In the genomic region with DNA sequence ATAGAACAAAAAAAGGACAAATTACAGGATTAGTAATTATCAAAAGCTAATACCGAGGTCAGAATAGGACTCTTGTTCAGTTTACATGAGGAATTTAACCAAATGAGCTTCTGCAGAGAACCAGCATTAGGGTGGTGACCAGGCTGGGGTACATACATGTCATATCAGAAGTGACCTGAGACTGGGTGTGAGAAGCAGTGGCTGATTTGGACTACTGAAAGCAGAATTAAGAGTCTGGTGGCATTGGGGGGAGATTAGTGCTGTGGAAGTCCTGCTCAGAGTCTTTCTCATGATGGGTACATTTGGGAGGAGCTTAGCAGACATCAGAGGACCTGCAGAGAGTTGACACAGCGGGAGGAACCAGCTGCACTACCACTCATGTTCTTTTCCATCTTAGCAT, we compare ENCODE assay signal across 19 cellular contexts. TPM values are rescaled to one million over a fixed set of nuclear protein-coding genes. Genes with fewer than 3 reads are reported as not detected.
A peak's percentile ranks its signal among the peaks of the same experiment; 100 is the strongest.
DNase-seq lines count a peak whose midpoint lies in the region; ATAC-seq and TF ChIP-seq lines count a peak whose summit lies in the region.
"Had no signal": no experiment of that assay in that cellular context is flagged by ENCODE, and none has a peak within 500 bp of the region (broad histone marks: within the 10 kb centered on the region; RNA-seq: fewer than 3 reads in every experiment).

No MANE protein-coding gene starts in this region.

- H3K9me3 Mint-ChIP-seq in CD4-positive, alpha-beta T cell = no peaks in the 10 kb centered on the region
- H3K9me3 Mint-ChIP-seq in activated B cell treated with CpG ODN at 0.5 μM for 24 hours = no peaks in the 10 kb centered on the region
- H3K9me3 Mint-ChIP-seq: natural killer cell had no signal

- H3K9me2 ChIP-seq in HCT116 (ENCODE audit: insufficient read depth) = no peaks in the 10 kb centered on the region

- H3K4me1 Mint-ChIP-seq in CD4-positive, alpha-beta T cell (ENCODE audit: low read depth) = peaks cover 59% of the 10 kb centered on the region
- H3K4me1 Mint-ChIP-seq in activated B cell treated with CpG ODN at 0.5 μM for 24 hours = peaks cover 76% of the 10 kb centered on the region

- POLR2A ChIA-PET in CD4-positive, alpha-beta T cell (lab: Charles Lee) = no interaction called here
- POLR2A ChIA-PET in HCT116 (lab: Charles Lee) (no interaction called here), activated B cell treated with CpG ODN at 0.5 μM for 24 hours (lab: Charles Lee) (interaction anchor here (1.7 kb wide), 1 partner anchor 9 kb away, joined by 5 read pairs; no protein-coding TSS in a partner anchor)

- no peak for DNase-seq in CD4-positive, alpha-beta T cell
- no peak for DNase-seq in HCT116 (ENCODE audit: low read depth, low spot score)
- no peak for DNase-seq in activated B cell treated with CpG ODN at 0.5 μM for 24 hours
- no peak for DNase-seq in NCI-H774 (lab: John Stamatoyannopoulos, UW)
- DNase-seq in amygdala (lab: John Stamatoyannopoulos, UW) = no peak
- DNase-seq in Kasumi-1 (lab: John Stamatoyannopoulos, UW) = no peak
- DNase-seq: cortex of kidney; esophagus squamous epithelium; hypothalamus; left ventricle myocardium superior; natural killer cell; NCI-H1092; NCI-H510A; retina; stimulated activated CD4-positive, alpha-beta T cell treated with anti-CD3 and anti-CD28 coated beads, Interleukin-4, amount 100 ng/mL, for 1 hour; stimulated activated naive CD4-positive, alpha-beta T cell treated with Interleukin-2 at 50 U/mL for 16 hours had no signal

- no peaks in the 10 kb centered on the region for H3K27me3 ChIP-seq in CD4-positive, alpha-beta T cell (ENCODE audit: control insufficient read depth, insufficient read depth, low read length)
- no peaks in the 10 kb centered on the region for H3K27me3 ChIP-seq in HCT116 (ENCODE audit: insufficient read depth, low read length)
- H3K27me3 ChIP-seq: esophagus squamous epithelium had no signal

- no peak for TF ChIP-seq CTCF in CD4-positive, alpha-beta T cell (IDR thresholded peaks at IDR 0.05)
- TF ChIP-seq CTCF in HCT116 (IDR thresholded peaks at IDR 0.05 in 2 of 3, conservative IDR thresholded peaks at IDR 0.05 in 1 of 3; ENCODE audit: borderline replicate concordance in 1 of 3, insufficient read depth in 1 of 3, low read depth in 2 of 3, low read length in 2 of 3) (no peak), activated B cell treated with CpG ODN at 0.5 μM for 24 hours (IDR thresholded peaks at IDR 0.05) (no peak)

- peaks cover 33% of the 10 kb centered on the region for H3K36me3 Mint-ChIP-seq in CD4-positive, alpha-beta T cell (ENCODE audit: low read depth)
- H3K36me3 Mint-ChIP-seq in activated B cell treated with CpG ODN at 0.5 μM for 24 hours (ENCODE audit: low read depth) = peaks cover 49% of the 10 kb centered on the region
- H3K36me3 Mint-ChIP-seq: natural killer cell had no signal

- CTCF ChIA-PET in CD4-positive, alpha-beta T cell (lab: Charles Lee) = no interaction called here
- CTCF ChIA-PET in HCT116 (lab: Charles Lee) (no interaction called here), activated B cell treated with CpG ODN at 0.5 μM for 24 hours (lab: Charles Lee) (no interaction called here)

- H3K27me3 Mint-ChIP-seq in CD4-positive, alpha-beta T cell = no peaks in the 10 kb centered on the region
- H3K27me3 Mint-ChIP-seq in activated B cell treated with CpG ODN at 0.5 μM for 24 hours = no peaks in the 10 kb centered on the region

- no peak for TF ChIP-seq POLR2A in HCT116 (IDR thresholded peaks at IDR 0.05; ENCODE audit: borderline replicate concordance, extremely low read depth, insufficient read depth, insufficient read length)

- H3K9me3 ChIP-seq in CD4-positive, alpha-beta T cell (ENCODE audit: control insufficient read depth, low read length) = no peaks in the 10 kb centered on the region
- no peaks in the 10 kb centered on the region for H3K9me3 ChIP-seq in HCT116 (ENCODE audit: control insufficient read depth in 1 of 2, insufficient read depth in 1 of 2, low read depth in 1 of 2, low read length in 2 of 2)
- H3K9me3 ChIP-seq: esophagus squamous epithelium had no signal

- H3K9ac ChIP-seq in HCT116 (ENCODE audit: low read length) = no peak overlapping the region

- BruUV-seq in HCT116 (replicated peaks; lab: Mats Ljungman, UMichigan) = no TSS peak

- no peak for TF ChIP-seq RAD21 in HCT116 (IDR thresholded peaks at IDR 0.05; ENCODE audit: low read depth)

- H3K4me2 ChIP-seq in HCT116 (ENCODE audit: low read length) = peak overlapping the region; percentile 45

- no peak for ATAC-seq in CD4-positive, alpha-beta T cell (ENCODE audit: poor library complexity)
- ATAC-seq in GM18858 (IDR thresholded peaks at IDR 0.05; ENCODE audit: unreplicated experiment) (peak; percentile 66), HCT116 (no peak), activated B cell treated with CpG ODN at 0.5 μM for 24 hours (ENCODE audit: low read depth) (no peak), HG03571 (IDR thresholded peaks at IDR 0.05; ENCODE audit: unreplicated experiment) (no peak)
- ATAC-seq: left ventricle myocardium superior, natural killer cell had no signal

- no peak overlapping the region for H3K4me3 ChIP-seq in HCT116 (replicated peaks in 1 of 2; ENCODE audit: low read depth in 1 of 2, low read length in 2 of 2)
- H3K4me3 ChIP-seq: esophagus squamous epithelium had no signal

- H3K36me3 ChIP-seq in HCT116 (ENCODE audit: control insufficient read depth in 1 of 2, insufficient read depth in 2 of 2, low read length in 2 of 2) = no peaks in the 10 kb centered on the region

- H3K79me2 ChIP-seq in HCT116 (ENCODE audit: insufficient read depth, low read length) = peaks cover 84% of the 10 kb centered on the region

- no peaks in the 10 kb centered on the region; the same call in 1 of the 2 replicates for H4K20me1 ChIP-seq in HCT116 (ENCODE audit: insufficient read depth)

- intact Hi-C loops in CD4-positive, alpha-beta T cell (cut with DNase I, micrococcal nuclease) = no loop called here
- intact Hi-C loops in HCT116 (cut with micrococcal nuclease) (no loop called here), activated B cell treated with CpG ODN at 0.5 μM for 24 hours (cut with micrococcal nuclease) (loop anchor here (1.0 kb wide), 1 partner anchor 8 kb away; no protein-coding TSS in a partner anchor)

- RAD21 ChIA-PET in HCT116 (lab: Charles Lee; ENCODE audit: low non-redundant PET in 1 of 2, low total read pairs in 2 of 2, uncharacterized antibody in 2 of 2, unreplicated experiment in 2 of 2) = no interaction called here

- H3K27ac ChIP-seq in CD4-positive, alpha-beta T cell (ENCODE audit: low read depth, low read length) = no peak overlapping the region
- no peak overlapping the region for H3K27ac ChIP-seq in HCT116 (ENCODE audit: low read depth, low read length)
- H3K27ac ChIP-seq: esophagus squamous epithelium, RWPE1 had no signal

- H3K27ac Mint-ChIP-seq in CD4-positive, alpha-beta T cell = peak overlapping the region; percentile 40
- peak overlapping the region; percentile 78 for H3K27ac Mint-ChIP-seq in activated B cell treated with CpG ODN at 0.5 μM for 24 hours
- H3K27ac Mint-ChIP-seq: natural killer cell had no signal

- H2AFZ ChIP-seq in HCT116 (ENCODE audit: low read depth, low read length, poor library complexity, severe bottlenecking) = no peak overlapping the region

- peak overlapping the region; percentile 26 for H3K4me3 Mint-ChIP-seq in CD4-positive, alpha-beta T cell
- peak overlapping the region; percentile 21 for H3K4me3 Mint-ChIP-seq in activated B cell treated with CpG ODN at 0.5 μM for 24 hours
- H3K4me3 Mint-ChIP-seq: natural killer cell had no signal

- H3K4me1 ChIP-seq in HCT116 (ENCODE audit: control insufficient read depth in 1 of 2, insufficient read depth in 2 of 2, low read length in 2 of 2) = peaks cover 33 to 59% of the 10 kb centered on the region in 2 experiments

TF ChIP-seq in HCT116, 20 proteins besides CTCF, POLR2A, EP300 and RAD21 (continues in another document):
- TF ChIP-seq YY1 (IDR thresholded peaks at IDR 0.05; ENCODE audit: extremely low read depth, insufficient replicate concordance, low read depth, low read length) (no peak), SRF (IDR thresholded peaks at IDR 0.05; ENCODE audit: low read depth) (no peak), ELF1 (IDR thresholded peaks at IDR 0.05; ENCODE audit: borderline replicate concordance, low read depth) (no peak), CBX3 (IDR thresholded peaks at IDR 0.05; ENCODE audit: low read depth) (no peak), CEBPB (IDR thresholded peaks at IDR 0.05; ENCODE audit: low read depth) (no peak), ZFX (IDR thresholded peaks at IDR 0.05) (no peak), EZH2 (IDR thresholded peaks at IDR 0.05) (no peak), FOSL1 (IDR thresholded peaks at IDR 0.05; ENCODE audit: low read depth) (no peak), TCF7L2 (IDR thresholded peaks at IDR 0.05; ENCODE audit: borderline replicate concordance, extremely low read depth, insufficient read depth, insufficient read length) (no peak), SIN3A (IDR thresholded peaks at IDR 0.05; ENCODE audit: low read depth) (no peak), POLR2AphosphoS5 (IDR thresholded peaks at IDR 0.05; ENCODE audit: low read depth, low read length) (no peak), ZBTB33 (IDR thresholded peaks at IDR 0.05; ENCODE audit: extremely low read depth, insufficient replicate concordance, low read length) (no peak), EGR1 (IDR thresholded peaks at IDR 0.05; ENCODE audit: low read depth) (no peak), EZH2phosphoT487 (IDR thresholded peaks at IDR 0.05; ENCODE audit: borderline replicate concordance) (no peak)
- TF ChIP-seq, protein P1, sequence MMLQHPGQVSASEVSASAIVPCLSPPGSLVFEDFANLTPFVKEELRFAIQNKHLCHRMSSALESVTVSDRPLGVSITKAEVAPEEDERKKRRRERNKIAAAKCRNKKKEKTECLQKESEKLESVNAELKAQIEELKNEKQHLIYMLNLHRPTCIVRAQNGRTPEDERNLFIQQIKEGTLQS (IDR thresholded peaks at IDR 0.05) = no peak

RNA-seq across cellular contexts. Expression of gene TRAF3, which starts 21.7 kb away (rescaled TPM):
- 10 to 100 TPM; 27.1 to 32.4 TPM for total RNA-seq in CD4-positive, alpha-beta T cell
- total RNA-seq in HCT116 (2021; ENCODE audit: unreplicated experiment) = 32.1 TPM
- polyA plus RNA-seq in HCT116 (2012) = 17.0 and 19.8 TPM in 2 replicates
- 120 and 124 TPM in 2 replicates for total RNA-seq in activated B cell treated with CpG ODN at 0.5 μM for 24 hours
